ENCODE assay signal across 8 cellular contexts in the genomic region with DNA sequence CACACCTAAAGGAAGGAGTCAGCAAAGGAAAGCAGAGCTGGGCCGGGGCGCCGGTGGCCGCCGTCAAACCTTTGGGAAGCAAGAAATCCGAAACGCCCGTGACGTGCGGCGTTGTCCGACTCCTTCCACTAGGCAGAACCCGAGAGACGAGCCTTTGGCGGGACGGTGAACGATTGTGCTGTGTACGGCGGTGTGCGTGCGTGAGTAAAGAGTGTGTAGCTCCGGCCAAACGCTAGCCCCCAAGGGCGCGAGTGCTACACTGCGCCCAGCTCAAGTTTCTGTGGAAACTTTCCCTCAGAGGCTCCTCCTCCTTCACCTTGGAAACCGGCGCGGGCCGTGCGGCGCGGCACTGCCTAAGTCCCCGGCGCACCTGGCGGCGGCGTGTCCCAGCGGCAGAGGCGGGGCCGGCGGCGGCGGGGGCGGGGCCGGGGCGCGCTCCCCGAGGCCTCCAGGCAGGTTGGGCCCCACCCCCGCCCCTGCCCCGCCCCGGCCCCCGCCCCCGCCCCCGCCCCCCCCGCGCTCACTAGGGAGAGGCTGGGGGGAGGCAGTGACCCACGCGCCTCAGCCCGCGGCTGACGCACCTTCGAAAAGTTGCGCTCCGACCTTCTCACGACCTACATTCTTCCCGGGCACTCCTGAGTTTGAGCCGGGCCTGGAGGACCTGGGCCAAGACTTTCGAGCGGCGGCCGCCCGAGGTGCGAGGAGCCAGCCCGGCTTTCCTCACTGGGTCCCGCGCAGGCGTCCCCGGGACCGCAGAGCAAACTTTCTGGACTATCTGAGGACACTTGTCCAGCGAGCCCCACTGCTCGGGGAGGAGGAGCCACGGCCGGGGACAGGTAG.
DNase-seq lines count a peak whose midpoint lies in the region; ATAC-seq and TF ChIP-seq lines count a peak whose summit lies in the region.

A gene (plus strand): TSS at position 547 of the 840 bp plus-strand sequence. CDS start 157,084 bp downstream, outside the sequence.

- DNase-seq in NCI-H1417 (lab: John Stamatoyannopoulos, UW) (peak; percentile 86 to 92 (median 87)), cardiac fibroblast (ENCODE audit: low read depth in 2 of 2) (peak; percentile 39 to 50), islet precursor cell (peak; percentile 95), putamen (ENCODE audit: low spot score) (no peak)
- peak; percentile 54 to 65 for DNase-seq in stimulated activated CD4-positive, alpha-beta T cell treated with anti-CD3 and anti-CD28 coated beads, Interleukin-15, amount 100 ng/mL, for 48 hours (ENCODE audit: low read depth in 2 of 2)

- ATAC-seq in GM18499 (IDR thresholded peaks at IDR 0.05; ENCODE audit: insufficient read depth, unreplicated experiment) (peak; percentile 78), HG02623 (IDR thresholded peaks at IDR 0.05; ENCODE audit: unreplicated experiment) (peak; percentile 74)

- H3K4me3 ChIP-seq in WI38 (ENCODE audit: low read depth, low read length): peak within 1 kb of the TSS; percentile 59
- H3K4me3 ChIP-seq in cardiac fibroblast (replicated peaks in 1 of 2; ENCODE audit: low read depth in 2 of 2, low read length in 2 of 2): peak within 1 kb of the TSS; percentile 51 to 56

- TF ChIP-seq CTCF in WI38 (IDR thresholded peaks at IDR 0.05; ENCODE audit: low read depth, low read length) (no peak), cardiac fibroblast (IDR thresholded peaks at IDR 0.05; ENCODE audit: low read depth, low read length) (peak; percentile 9)
